In the genomic region with DNA sequence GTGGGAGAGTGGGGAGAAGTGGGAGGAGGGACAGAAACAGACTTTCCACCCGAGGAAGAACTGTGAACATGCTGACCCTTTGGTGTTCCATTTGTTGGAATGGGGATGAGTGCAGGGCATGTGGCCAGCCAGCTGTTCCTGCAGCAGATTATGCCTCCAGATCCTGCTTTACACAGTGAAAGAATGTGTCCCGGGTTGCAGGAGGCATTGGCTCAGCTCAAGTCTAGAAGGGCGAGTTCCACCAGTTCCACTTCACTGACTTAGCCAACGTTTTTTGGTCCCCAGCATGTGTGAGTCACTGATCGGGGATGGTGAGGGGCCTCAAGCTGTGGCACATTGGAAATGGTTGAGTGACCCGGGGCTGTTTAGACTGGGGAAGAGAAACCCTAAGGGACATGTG, we compare ENCODE assay signal across 15 cellular contexts.
DNase-seq lines count a peak whose midpoint lies in the region; ATAC-seq, FAIRE-seq and TF ChIP-seq lines count a peak whose summit lies in the region.
"Had no signal": no experiment of that assay in that cellular context is flagged by ENCODE, and none has a peak within 500 bp of the region (broad histone marks: within the 10 kb centered on the region; RNA-seq: fewer than 3 reads in every experiment).

No MANE protein-coding gene starts in this region.

- no peak overlapping the region for H3K9ac ChIP-seq in H1 (replicated peaks in 1 of 4; ENCODE audit: extremely low read depth in 1 of 4, low read depth in 3 of 4, low read length in 3 of 4)

- no peak overlapping the region for H2BK120ac ChIP-seq in H1 (replicated peaks; ENCODE audit: low read depth, low read length)

- H3K4me3 ChIP-seq in H1 (ENCODE audit: extremely low read depth in 1 of 4, insufficient read depth in 2 of 4, low read depth in 3 of 4, low read length in 4 of 4), result no peak overlapping the region
- H3K4me3 ChIP-seq in left lung, result no peak overlapping the region

- FAIRE-seq in GM12892 (lab: Jason Lieb, UNC) (peak; percentile 9), H1 (lab: Jason Lieb, UNC) (no peak)

- WGBS in H1 (ENCODE audit: extremely low coverage in 1 of 2, insufficient coverage in 1 of 2, insufficient read length in 1 of 2, insufficient replicate concordance in 2 of 2, low coverage in 1 of 2, low lambda C conversion rate in 2 of 2, missing lambda C conversion rate in 1 of 2), 2 experiments, result 90% methylated on average over 6 of the region's 6 CpGs; no CpG with 5 or more reads in 1 of the 2 experiments

- TF ChIP-seq CTCF in H1 (IDR thresholded peaks at IDR 0.05; ENCODE audit: control extremely low read depth in 1 of 3, insufficient read depth in 1 of 3, low read depth in 1 of 3, low read length in 3 of 3) (no peak), left lung (IDR thresholded peaks at IDR 0.05) (no peak)

- no peak overlapping the region for H2BK20ac ChIP-seq in H1 (ENCODE audit: low read length)

- H3K27me3 ChIP-seq in H1 (replicated peaks in 1 of 4; ENCODE audit: control insufficient read depth in 3 of 4, extremely low read depth in 1 of 4, insufficient read depth in 3 of 4, low read length in 3 of 4) (no peaks in the 10 kb centered on the region), left lung (no peaks in the 10 kb centered on the region)

- no peak overlapping the region for H2AK5ac ChIP-seq in H1 (ENCODE audit: low read depth, low read length)

- H4K5ac ChIP-seq in H1 (ENCODE audit: insufficient read length, low read depth, low read length), result no peak overlapping the region

- H4K91ac ChIP-seq in H1 (replicated peaks; ENCODE audit: insufficient read length, low read length), result no peak overlapping the region

- H3K18ac ChIP-seq in H1 (ENCODE audit: extremely low read depth, low read length), result no peak overlapping the region

- H3K27ac ChIP-seq in H1 (ENCODE audit: low read depth, low read length), result no peak overlapping the region
- no peak overlapping the region for H3K27ac ChIP-seq in left lung

- no peaks in the 10 kb centered on the region for H3K9me3 ChIP-seq in H1 (ENCODE audit: insufficient read depth in 2 of 2, low read depth in 1 of 2, low read length in 1 of 2)
- H3K9me3 ChIP-seq in left lung, result no peaks in the 10 kb centered on the region

- no peaks in the 10 kb centered on the region for H3K79me2 ChIP-seq in H1 (ENCODE audit: control insufficient read depth in 1 of 2, insufficient read depth in 2 of 2, low read length in 2 of 2)

- H3K14ac ChIP-seq in H1 (ENCODE audit: insufficient read length), result no peak overlapping the region

- H3K79me1 ChIP-seq in H1 (ENCODE audit: low read depth, low read length), result no peaks in the 10 kb centered on the region

- in situ Hi-C loops in KBM-7 (cut with MboI; ENCODE audit: low pct_unique_long_range_greater_than_20kb, low sequenced_read_pairs), result no loop called here

- DNase-seq in GM12892 (ENCODE audit: insufficient read length) (no peak), KBM-7 (peak; percentile 36), H1 (ENCODE audit: low read depth in 1 of 2, low spot score in 2 of 2) (no peak), retina (peak; percentile 30), activated T-cell treated with anti-CD3 and anti-CD28 coated beads for 4 hours (no peak), left lung (no peak)
- DNase-seq in stimulated activated CD8-positive, alpha-beta memory T cell treated with anti-CD3 and anti-CD28 coated beads, Interleukin-4, amount 100 ng/mL, for 48 hours, result no peak
- DNase-seq: activated CD8-positive, alpha-beta memory T cell treated with anti-CD3 and anti-CD28 coated beads for 24 hours; activated naive CD4-positive, alpha-beta T cell treated with anti-CD3 and anti-CD28 coated beads for 36 hours; CD4-positive, alpha-beta T cell; cerebellar nuclear complex; erythroblast; MM.1S had no signal

- no peak overlapping the region for H2BK15ac ChIP-seq in H1 (ENCODE audit: low read length)

- H2BK5ac ChIP-seq in H1 (ENCODE audit: low read depth, low read length), result no peak overlapping the region

- no peaks in the 10 kb centered on the region for H3K23me2 ChIP-seq in H1 (ENCODE audit: low read depth, low read length)

- no peak overlapping the region for H3K23ac ChIP-seq in H1 (ENCODE audit: insufficient read length)

- intact Hi-C loops in left lung (cut with DNase I), result no loop called here

- ATAC-seq in GM18870 (IDR thresholded peaks at IDR 0.05; ENCODE audit: unreplicated experiment) (no peak), left lung (no peak)
- ATAC-seq: Panc1 had no signal

- no peak overlapping the region for H3K56ac ChIP-seq in H1 (replicated peaks; ENCODE audit: insufficient read length, low read depth, low read length)

- H4K20me1 ChIP-seq in H1 (replicated peaks in 1 of 2; ENCODE audit: control insufficient read depth in 1 of 2, insufficient read depth in 2 of 2, low read length in 2 of 2), result no peaks in the 10 kb centered on the region

- no peak overlapping the region for H3K4ac ChIP-seq in H1 (replicated peaks; ENCODE audit: insufficient read length, low read depth, low read length)

- CTCF ChIA-PET in H1 (lab: Charles Lee; ENCODE audit: partially characterized antibody), result interaction anchor here (0.7 to 3.2 kb wide), 5 partner anchors 10 to 170 kb away, joined by 3 to 21 read pairs (median 3); no protein-coding TSS in a partner anchor

- no peak for TF ChIP-seq EP300 in H1 (IDR thresholded peaks at IDR 0.05; ENCODE audit: borderline replicate concordance in 1 of 2, low read depth in 2 of 2, low read length in 2 of 2)

- TF ChIP-seq POLR2A in GM12892 (IDR thresholded peaks at IDR 0.05; ENCODE audit: low read depth, low read length) (no peak), H1 (IDR thresholded peaks at IDR 0.05; ENCODE audit: control extremely low read depth in 1 of 2, low read depth in 2 of 2, low read length in 2 of 2) (no peak)

- no peaks in the 10 kb centered on the region for H3K36me3 ChIP-seq in H1 (ENCODE audit: control insufficient read depth in 2 of 4, insufficient read depth in 4 of 4, low read length in 3 of 4)
- no peaks in the 10 kb centered on the region for H3K36me3 ChIP-seq in left lung

- H2AFZ ChIP-seq in H1 (ENCODE audit: low read length), result no peak overlapping the region

- peak overlapping the region; percentile 17; the same call in 1 of the 2 replicates for H4K8ac ChIP-seq in H1 (ENCODE audit: extremely low read depth, insufficient read depth, low read length)

- H3K4me1 ChIP-seq in H1 (replicated peaks in 1 of 4; ENCODE audit: control insufficient read depth in 3 of 4, insufficient read depth in 4 of 4, low read length in 3 of 4) (no peaks in the 10 kb centered on the region; a peak in 1 of 7 replicates), left lung (peaks cover 0 to 5% of the 10 kb centered on the region in 2 donors)

- POLR2A ChIA-PET in H1 (lab: Charles Lee; ENCODE audit: partially characterized antibody), result no interaction called here

- no peak overlapping the region for H3K4me2 ChIP-seq in H1 (ENCODE audit: insufficient read depth in 1 of 2, low read depth in 2 of 2, low read length in 2 of 2)

- H2BK12ac ChIP-seq in H1 (ENCODE audit: low read depth, low read length), result no peak overlapping the region

- TF ChIP-seq RAD21 in H1 (IDR thresholded peaks at IDR 0.05 in 1 of 2, conservative IDR thresholded peaks at IDR 0.05 in 1 of 2; ENCODE audit: low read depth in 2 of 2, low read length in 2 of 2), result no peak

TF ChIP-seq in H1, 55 proteins besides CTCF, POLR2A, EP300 and RAD21 (continues in another document):
- no peak for TF ChIP-seq TBP (IDR thresholded peaks at IDR 0.05; ENCODE audit: low read depth, low read length)
- TF ChIP-seq FOSL1 (IDR thresholded peaks at IDR 0.05; ENCODE audit: insufficient read depth, low read depth, low read length), result no peak
- no peak for TF ChIP-seq TAF1 (IDR thresholded peaks at IDR 0.05; ENCODE audit: low read depth, low read length)
- TF ChIP-seq RNF2 (IDR thresholded peaks at IDR 0.05; ENCODE audit: borderline replicate concordance, low read depth, low read length, missing control alignments, poor library complexity, severe bottlenecking), result no peak
- no peak for TF ChIP-seq SP2 (IDR thresholded peaks at IDR 0.05; ENCODE audit: low read length)
- no peak for TF ChIP-seq TAF7 (optimal IDR thresholded peaks at IDR 0.05; ENCODE audit: borderline replicate concordance, low read depth, low read length)
- TF ChIP-seq EZH2 (IDR thresholded peaks at IDR 0.05; ENCODE audit: low read depth, low read length, severe bottlenecking), result no peak
- no peak for TF ChIP-seq SP1 (IDR thresholded peaks at IDR 0.05; ENCODE audit: low read depth, low read length)
- TF ChIP-seq, protein P1, sequence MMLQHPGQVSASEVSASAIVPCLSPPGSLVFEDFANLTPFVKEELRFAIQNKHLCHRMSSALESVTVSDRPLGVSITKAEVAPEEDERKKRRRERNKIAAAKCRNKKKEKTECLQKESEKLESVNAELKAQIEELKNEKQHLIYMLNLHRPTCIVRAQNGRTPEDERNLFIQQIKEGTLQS (IDR thresholded peaks at IDR 0.05; ENCODE audit: insufficient read depth, low read depth, low read length), result no peak
- TF ChIP-seq KDM1A (IDR thresholded peaks at IDR 0.05; ENCODE audit: borderline replicate concordance, low read length), result no peak
- TF ChIP-seq, protein P2, sequence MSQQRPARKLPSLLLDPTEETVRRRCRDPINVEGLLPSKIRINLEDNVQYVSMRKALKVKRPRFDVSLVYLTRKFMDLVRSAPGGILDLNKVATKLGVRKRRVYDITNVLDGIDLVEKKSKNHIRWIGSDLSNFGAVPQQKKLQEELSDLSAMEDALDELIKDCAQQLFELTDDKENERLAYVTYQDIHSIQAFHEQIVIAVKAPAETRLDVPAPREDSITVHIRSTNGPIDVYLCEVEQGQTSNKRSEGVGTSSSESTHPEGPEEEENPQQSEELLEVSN (IDR thresholded peaks at IDR 0.05), result no peak
- TF ChIP-seq TEAD4 (IDR thresholded peaks at IDR 0.05; ENCODE audit: low read depth, low read length), result no peak
- no peak for TF ChIP-seq YY1 (IDR thresholded peaks at IDR 0.05; ENCODE audit: low read depth, low read length)
- TF ChIP-seq SAP30 (IDR thresholded peaks at IDR 0.05; ENCODE audit: insufficient read depth, insufficient replicate concordance, low read length), result no peak
- TF ChIP-seq NANOG (IDR thresholded peaks at IDR 0.05; ENCODE audit: insufficient read depth, low read depth, low read length, poor library complexity, severe bottlenecking), result no peak

Comparison
In these comparisons a context has a peak if more than half of its experiments do, and no peak if none do; other contexts are left out.
1. DNase-seq: peak in KBM-7 (single experiment) and retina (single experiment); none in GM12892 (single experiment), H1 (0 of 2), activated T-cell treated with anti-CD3 and anti-CD28 coated beads for 4 hours (single experiment), left lung (0 of 2) and stimulated activated CD8-positive, alpha-beta memory T cell treated with anti-CD3 and anti-CD28 coated beads, Interleukin-4, amount 100 ng/mL, for 48 hours (single experiment).